Comparison of ENCODE assay signal across 8 cellular contexts in genomic region chr1:178726545-178726944, GRCh38. TPM values are rescaled to one million over a fixed set of nuclear protein-coding genes. Genes with fewer than 3 reads are reported as not detected.
A peak's percentile ranks its signal among the peaks of the same experiment; 100 is the strongest.
DNase-seq lines count a peak whose midpoint lies in the region; ATAC-seq, FAIRE-seq and TF ChIP-seq lines count a peak whose summit lies in the region.

No MANE protein-coding gene starts in this region.

- no peak for TF ChIP-seq CTCF in GM12864 (IDR thresholded peaks at IDR 0.05; ENCODE audit: low read depth, low read length, missing control alignments)
- no peak for TF ChIP-seq CTCF in retinal pigment epithelial cell (conservative IDR thresholded peaks at IDR 0.05; ENCODE audit: low read depth, low read length)
- no peak for TF ChIP-seq CTCF in mucosa of descending colon (IDR thresholded peaks at IDR 0.05)

- DNase-seq in GM12864 (ENCODE audit: low read depth) (no peak), NT2/D1 (ENCODE audit: low read depth, low spot score) (no peak), epithelial cell of prostate (ENCODE audit: low read depth, low spot score) (no peak), retinal pigment epithelial cell (ENCODE audit: low read depth) (no peak), GM03348 (ENCODE audit: low spot score) (no peak), frontal cortex (ENCODE audit: low spot score in 2 of 2) (no peak), mucosa of descending colon (no peak)

- ATAC-seq in mucosa of descending colon (no peak), HG03135 (IDR thresholded peaks at IDR 0.05; ENCODE audit: unreplicated experiment) (no peak)

- H3K4me3 ChIP-seq in GM12864 (ENCODE audit: low read depth, low read length) (peak overlapping the region; percentile 69; the same call in 1 of the 2 replicates), NT2/D1 (ENCODE audit: insufficient read length, low read depth) (peak overlapping the region; percentile 2), retinal pigment epithelial cell (ENCODE audit: low read length) (peak overlapping the region; percentile 81), mucosa of descending colon (no peak overlapping the region)

- H3K4me1 ChIP-seq in NT2/D1 (ENCODE audit: insufficient read depth, insufficient read length) (no peaks in the 10 kb centered on the region), mucosa of descending colon (ENCODE audit: low read depth) (no peaks in the 10 kb centered on the region)

- H3K36me3 ChIP-seq in NT2/D1 (ENCODE audit: insufficient read depth, insufficient read length, low read length) (peaks cover 3% of the 10 kb centered on the region), mucosa of descending colon (ENCODE audit: low read depth) (peaks cover 4% of the 10 kb centered on the region)

- FAIRE-seq in frontal cortex (lab: Jason Lieb, UNC) = no peak

- H3K9me3 ChIP-seq in NT2/D1 (ENCODE audit: insufficient read depth, low read length) (no peaks in the 10 kb centered on the region), mucosa of descending colon (no peaks in the 10 kb centered on the region)

- H3K27me3 ChIP-seq in NT2/D1 (ENCODE audit: insufficient read depth, insufficient read length) = peaks cover 4% of the 10 kb centered on the region

- H3K27ac ChIP-seq in epithelial cell of prostate = peak overlapping the region; percentile 75

- intact Hi-C loops in mucosa of descending colon (cut with DNase I, micrococcal nuclease) = no loop called here

- H3K9ac ChIP-seq in NT2/D1 (ENCODE audit: insufficient read length, low read depth) = peak overlapping the region; percentile 14

RNA-seq across cellular contexts. Expression of gene RALGPS2, which starts 1.5 kb away (rescaled TPM):
- total RNA-seq in frontal cortex = 64.8 TPM
- 10 to 100 TPM; 25.9 to 49.9 (median 36.4) TPM for total RNA-seq in mucosa of descending colon
